ENCODE assay signal across 13 cellular contexts in genomic region chr10:127278001-127278400, GRCh38.
A peak's percentile ranks its signal among the peaks of the same experiment; 100 is the strongest.
DNase-seq lines count a peak whose midpoint lies in the region; FAIRE-seq and TF ChIP-seq lines count a peak whose summit lies in the region.
"Had no signal": no experiment of that assay in that cellular context is flagged by ENCODE, and none has a peak within 500 bp of the region (broad histone marks: within the 10 kb centered on the region; RNA-seq: fewer than 3 reads in every experiment).

No MANE protein-coding gene starts in this region.

- H3K4me1 Mint-ChIP-seq in neural progenitor cell, result peaks cover 11% of the 10 kb centered on the region

- H3K14ac ChIP-seq in H1 (ENCODE audit: insufficient read length), result no peak overlapping the region

- H3K4me2 ChIP-seq in H1 (ENCODE audit: insufficient read depth in 1 of 2, low read depth in 2 of 2, low read length in 2 of 2) (no peak overlapping the region), neural progenitor cell (peak overlapping the region; percentile 14)

- H3K9me3 Mint-ChIP-seq in neural progenitor cell, result no peaks in the 10 kb centered on the region
- H3K9me3 Mint-ChIP-seq: activated T-cell treated with anti-CD3 and anti-CD28 coated beads, Interleukin-2, amount 50 U/mL, for 4 hours had no signal

- no peak overlapping the region for H2BK15ac ChIP-seq in H1 (ENCODE audit: low read length)

- TF ChIP-seq CTCF in H1 (IDR thresholded peaks at IDR 0.05; ENCODE audit: control extremely low read depth in 1 of 3, insufficient read depth in 1 of 3, low read depth in 1 of 3, low read length in 3 of 3) (no peak), neural progenitor cell (IDR thresholded peaks at IDR 0.05) (no peak), coronary artery (IDR thresholded peaks at IDR 0.05) (no peak)

- H3K27ac ChIP-seq in H1 (ENCODE audit: low read depth, low read length), result no peak overlapping the region
- H3K27ac ChIP-seq in neural progenitor cell, result no peak overlapping the region
- H3K27ac ChIP-seq in coronary artery, result no peak overlapping the region
- H3K27ac ChIP-seq: ascending aorta, right lobe of liver had no signal

- H3K4me3 Mint-ChIP-seq in neural progenitor cell, result no peak overlapping the region
- H3K4me3 Mint-ChIP-seq: activated T-cell treated with anti-CD3 and anti-CD28 coated beads, Interleukin-2, amount 50 U/mL, for 4 hours had no signal

- H3K36me3 Mint-ChIP-seq in neural progenitor cell, result peaks cover 25% of the 10 kb centered on the region

- H3K79me2 ChIP-seq in H1 (ENCODE audit: control insufficient read depth in 1 of 2, insufficient read depth in 2 of 2, low read length in 2 of 2), result no peaks in the 10 kb centered on the region
- no peaks in the 10 kb centered on the region for H3K79me2 ChIP-seq in neural progenitor cell (ENCODE audit: low read depth)

- H4K91ac ChIP-seq in H1 (replicated peaks; ENCODE audit: insufficient read length, low read length), result no peak overlapping the region

- no peaks in the 10 kb centered on the region for H3K23me2 ChIP-seq in H1 (ENCODE audit: low read depth, low read length)

- H3F3A ChIP-seq in neural progenitor cell (ENCODE audit: low read depth), result no peaks in the 10 kb centered on the region

- no peak overlapping the region for H3K4ac ChIP-seq in H1 (replicated peaks; ENCODE audit: insufficient read length, low read depth, low read length)

- no peaks in the 10 kb centered on the region for H3K27me3 Mint-ChIP-seq in neural progenitor cell (ENCODE audit: insufficient read depth, low read depth)

- H2AFZ ChIP-seq in H1 (ENCODE audit: low read length) (no peak overlapping the region), neural progenitor cell (replicated peaks) (peak overlapping the region; percentile 54)

- no peak overlapping the region for H2BK5ac ChIP-seq in H1 (ENCODE audit: low read depth, low read length)

- no peaks in the 10 kb centered on the region for H3K27me3 ChIP-seq in H1 (replicated peaks in 1 of 4; ENCODE audit: control insufficient read depth in 3 of 4, extremely low read depth in 1 of 4, insufficient read depth in 3 of 4, low read length in 3 of 4)
- no peaks in the 10 kb centered on the region for H3K27me3 ChIP-seq in neural progenitor cell
- H3K27me3 ChIP-seq: ascending aorta, right lobe of liver had no signal

- TF ChIP-seq EP300 in H1 (IDR thresholded peaks at IDR 0.05; ENCODE audit: borderline replicate concordance in 1 of 2, low read depth in 2 of 2, low read length in 2 of 2), result no peak

- H4K8ac ChIP-seq in H1 (ENCODE audit: extremely low read depth, insufficient read depth, low read length), result no peak overlapping the region

- no peak overlapping the region for H2BK120ac ChIP-seq in H1 (replicated peaks; ENCODE audit: low read depth, low read length)

- no peak for TF ChIP-seq RAD21 in H1 (IDR thresholded peaks at IDR 0.05 in 1 of 2, conservative IDR thresholded peaks at IDR 0.05 in 1 of 2; ENCODE audit: low read depth in 2 of 2, low read length in 2 of 2)

- H4K20me1 ChIP-seq in H1 (replicated peaks in 1 of 2; ENCODE audit: control insufficient read depth in 1 of 2, insufficient read depth in 2 of 2, low read length in 2 of 2), result no peaks in the 10 kb centered on the region
- H4K20me1 ChIP-seq in neural progenitor cell (ENCODE audit: low read depth), result no peaks in the 10 kb centered on the region

- no peak for TF ChIP-seq POLR2A in H1 (IDR thresholded peaks at IDR 0.05; ENCODE audit: control extremely low read depth in 1 of 2, low read depth in 2 of 2, low read length in 2 of 2)

- no peak overlapping the region for H4K5ac ChIP-seq in H1 (ENCODE audit: insufficient read length, low read depth, low read length)

- H3K18ac ChIP-seq in H1 (ENCODE audit: extremely low read depth, low read length), result no peak overlapping the region

- WGBS in H1 (ENCODE audit: extremely low coverage in 1 of 2, insufficient coverage in 1 of 2, insufficient read length in 1 of 2, insufficient replicate concordance in 2 of 2, low coverage in 1 of 2, low lambda C conversion rate in 2 of 2, missing lambda C conversion rate in 1 of 2), 2 experiments, result 89% methylated on average over 5 of the region's 5 CpGs; no CpG with 5 or more reads in 1 of the 2 experiments

- H3K9me3 ChIP-seq in H1 (ENCODE audit: insufficient read depth in 2 of 2, low read depth in 1 of 2, low read length in 1 of 2) (peaks cover 10% of the 10 kb centered on the region in 2 experiments), neural progenitor cell (ENCODE audit: low read depth) (no peaks in the 10 kb centered on the region)
- H3K9me3 ChIP-seq: ascending aorta, right lobe of liver had no signal

- no peak overlapping the region for H3K23ac ChIP-seq in H1 (ENCODE audit: insufficient read length)

- H3K79me1 ChIP-seq in H1 (ENCODE audit: low read depth, low read length), result no peaks in the 10 kb centered on the region; the same call in 1 of the 2 replicates

- H3K4me3 ChIP-seq in H1 (ENCODE audit: extremely low read depth in 1 of 4, insufficient read depth in 2 of 4, low read depth in 3 of 4, low read length in 4 of 4) (no peak overlapping the region), neural progenitor cell (no peak overlapping the region), coronary artery (no peak overlapping the region)
- H3K4me3 ChIP-seq: ascending aorta, right lobe of liver had no signal

- no peak overlapping the region for H3K9ac ChIP-seq in H1 (replicated peaks in 1 of 4; ENCODE audit: extremely low read depth in 1 of 4, low read depth in 3 of 4, low read length in 3 of 4)
- no peak overlapping the region for H3K9ac ChIP-seq in neural progenitor cell

- no peak overlapping the region for H2BK20ac ChIP-seq in H1 (ENCODE audit: low read length)

- POLR2A ChIA-PET in H1 (lab: Charles Lee; ENCODE audit: partially characterized antibody), result no interaction called here

- H3K4me1 ChIP-seq in H1 (replicated peaks in 1 of 4; ENCODE audit: control insufficient read depth in 3 of 4, insufficient read depth in 4 of 4, low read length in 3 of 4) (no peaks in the 10 kb centered on the region), neural progenitor cell (peaks cover 12% of the 10 kb centered on the region)
- H3K4me1 ChIP-seq: ascending aorta, right lobe of liver had no signal

- peaks cover 0 to 5% (median 0%) of the 10 kb centered on the region in 4 experiments; a peak in 4 of 8 replicates for H3K36me3 ChIP-seq in H1 (ENCODE audit: control insufficient read depth in 2 of 4, insufficient read depth in 4 of 4, low read length in 3 of 4)
- H3K36me3 ChIP-seq in neural progenitor cell, result no peaks in the 10 kb centered on the region
- H3K36me3 ChIP-seq: right lobe of liver had no signal

- H2AK5ac ChIP-seq in H1 (ENCODE audit: low read depth, low read length), result no peak overlapping the region

- CTCF ChIA-PET in H1 (lab: Charles Lee; ENCODE audit: partially characterized antibody), result interaction anchor here (1.3 kb wide), 1 partner anchor 18 kb away, joined by 3 read pairs; no protein-coding TSS in a partner anchor

- no peak overlapping the region for H2BK12ac ChIP-seq in H1 (ENCODE audit: low read depth, low read length)

- peak overlapping the region; percentile 29 for H3K27ac Mint-ChIP-seq in neural progenitor cell

- FAIRE-seq in H1 (lab: Jason Lieb, UNC), result no peak

- no peak overlapping the region for H3K56ac ChIP-seq in H1 (replicated peaks; ENCODE audit: insufficient read length, low read depth, low read length)

- DNase-seq in DMS53 (lab: John Stamatoyannopoulos, UW), result peak; percentile 68
- peak; percentile 28 for DNase-seq in NCI-H345 treated with DMSO at 0.1 percent for 48 hours (lab: John Stamatoyannopoulos, UW; ENCODE audit: unreplicated experiment)
- no peak for DNase-seq in H1 (ENCODE audit: low read depth in 1 of 2, low spot score in 2 of 2)
- no peak for DNase-seq in neural progenitor cell (ENCODE audit: low spot score)
- no peak for DNase-seq in coronary artery (ENCODE audit: low spot score)
- no peak for DNase-seq in activated CD4-positive, alpha-beta T cell treated with anti-CD3 and anti-CD28 coated beads, Interleukin-2, amount 50 U/mL, for 48 hours
- DNase-seq in cortex of kidney (lab: John Stamatoyannopoulos, UW), result no peak
- no peak for DNase-seq in stimulated activated CD8-positive, alpha-beta memory T cell treated with anti-CD3 and anti-CD28 coated beads, Interleukin-4, amount 100 ng/mL, for 48 hours
- DNase-seq: activated T-cell treated with anti-CD3 and anti-CD28 coated beads, Interleukin-2, amount 50 U/mL, for 4 hours; Calu3; NCI-H526; right lobe of liver had no signal

TF ChIP-seq in H1, 55 proteins besides CTCF, POLR2A, EP300 and RAD21:
- TF ChIP-seq SIRT6 (IDR thresholded peaks at IDR 0.05; ENCODE audit: low read length), result no peak
- TF ChIP-seq, protein P1, sequence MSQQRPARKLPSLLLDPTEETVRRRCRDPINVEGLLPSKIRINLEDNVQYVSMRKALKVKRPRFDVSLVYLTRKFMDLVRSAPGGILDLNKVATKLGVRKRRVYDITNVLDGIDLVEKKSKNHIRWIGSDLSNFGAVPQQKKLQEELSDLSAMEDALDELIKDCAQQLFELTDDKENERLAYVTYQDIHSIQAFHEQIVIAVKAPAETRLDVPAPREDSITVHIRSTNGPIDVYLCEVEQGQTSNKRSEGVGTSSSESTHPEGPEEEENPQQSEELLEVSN (IDR thresholded peaks at IDR 0.05), result peak; percentile 56; the same call in 1 of the 2 replicates

Comparison
In these comparisons a context has a peak if more than half of its experiments do, and no peak if none do; other contexts are left out.
1. DNase-seq: peak in DMS53 (single experiment) and NCI-H345 treated with DMSO at 0.1 percent for 48 hours (single experiment); none in H1 (0 of 2), neural progenitor cell (single experiment), coronary artery (single experiment), activated CD4-positive, alpha-beta T cell treated with anti-CD3 and anti-CD28 coated beads, Interleukin-2, amount 50 U/mL, for 48 hours (0 of 2), cortex of kidney (single experiment) and stimulated activated CD8-positive, alpha-beta memory T cell treated with anti-CD3 and anti-CD28 coated beads, Interleukin-4, amount 100 ng/mL, for 48 hours (single experiment).